ENCODE assay signal across 8 cellular contexts in the genomic region with DNA sequence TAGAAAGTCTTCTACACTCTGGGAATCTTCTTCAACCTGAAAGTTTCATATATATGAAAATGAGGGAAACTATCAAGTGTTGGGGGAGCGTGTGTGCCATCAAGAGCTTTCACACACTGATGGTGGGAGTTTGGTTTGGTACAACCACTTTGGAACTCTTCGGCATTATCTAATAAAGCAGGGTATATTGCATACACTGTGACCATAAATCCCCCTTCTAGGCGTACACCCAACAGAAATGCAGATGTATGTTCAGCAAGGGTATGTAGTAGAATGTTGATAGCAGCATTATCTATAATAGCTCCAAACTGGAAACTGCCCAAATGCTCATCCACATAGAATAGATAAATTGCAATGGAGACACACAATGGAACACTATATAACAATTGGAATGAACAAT.
"Had no signal": no experiment of that assay in that cellular context is flagged by ENCODE, and none has a peak within 500 bp of the region (broad histone marks: within the 10 kb centered on the region; RNA-seq: fewer than 3 reads in every experiment).

No MANE protein-coding gene starts in this region.

- DNase-seq: GM23248, GOT3, H9, HCEC 1CT, KBM-7 had no signal

- H3K4me3 ChIP-seq: GM23248 had no signal

- H2AFZ ChIP-seq: GM23248 had no signal

- H3K4me2 ChIP-seq: KMS-11 had no signal

- ATAC-seq: HepG2 had no signal

- H3K27ac ChIP-seq: GM23248, HL-60, KMS-11 had no signal
